ENCODE assay signal across 8 cellular contexts in genomic region chr1:24503003-24503751, GRCh38. TPM values are rescaled to one million over a fixed set of nuclear protein-coding genes. Genes with fewer than 3 reads are reported as not detected.
A peak's percentile ranks its signal among the peaks of the same experiment; 100 is the strongest.
DNase-seq lines count a peak whose midpoint lies in the region; ATAC-seq and TF ChIP-seq lines count a peak whose summit lies in the region.

No MANE protein-coding gene starts in this region.

- peak overlapping the region; percentile 66 for H2BK5ac ChIP-seq in mesenchymal stem cell (ENCODE audit: low read depth, low read length, poor library complexity, severe bottlenecking)

- H3K27me3 ChIP-seq in mesenchymal stem cell (ENCODE audit: control insufficient read depth in 1 of 2, insufficient read depth in 1 of 2, low read length in 2 of 2): peaks cover 14 to 20% of the 10 kb centered on the region in 2 experiments

- peaks cover 3% of the 10 kb centered on the region for H3K79me1 ChIP-seq in mesenchymal stem cell (replicated peaks; ENCODE audit: low read length, poor library complexity, severe bottlenecking)

- H4K8ac ChIP-seq in mesenchymal stem cell (ENCODE audit: low read length): peak overlapping the region; percentile 69

- no peak overlapping the region for H2BK15ac ChIP-seq in mesenchymal stem cell (ENCODE audit: low read depth, poor library complexity, severe bottlenecking)

- H3K27me3 Mint-ChIP-seq in chondrocyte (ENCODE audit: low read depth): peaks cover 8% of the 10 kb centered on the region

- peak; percentile 47 for DNase-seq in DMS 273 (lab: John Stamatoyannopoulos, UW; ENCODE audit: unreplicated experiment)
- DNase-seq in DMS 273 treated with DMSO at 0.1 percent for 48 hours (lab: John Stamatoyannopoulos, UW): no peak
- peak; percentile 55 for DNase-seq in NCI-H69 (lab: John Stamatoyannopoulos, UW)
- no peak for DNase-seq in chondrocyte (ENCODE audit: low spot score)
- DNase-seq in mesenchymal stem cell: peak; percentile 21
- no peak for DNase-seq in HUDEP-2 (lab: John Stamatoyannopoulos, UW; ENCODE audit: unreplicated experiment in 76 of 76)

- no peak overlapping the region for H2BK12ac ChIP-seq in mesenchymal stem cell (ENCODE audit: low read length in 2 of 2)

- peak overlapping the region in 1 of 2 experiments; percentile 63 for H3K4ac ChIP-seq in mesenchymal stem cell (ENCODE audit: low read depth in 1 of 2, low read length in 2 of 2)

- 6% methylated on average over 31 of the region's 61 CpGs for WGBS in mesenchymal stem cell
- WGBS in urinary bladder: 6% methylated on average over 61 of the region's 61 CpGs

- H3K9ac ChIP-seq in mesenchymal stem cell (ENCODE audit: low read length): peak overlapping the region; percentile 83

- peak overlapping the region; percentile 93 for H3K4me2 ChIP-seq in mesenchymal stem cell (ENCODE audit: low read length, poor library complexity, severe bottlenecking)

- H4K91ac ChIP-seq in mesenchymal stem cell (ENCODE audit: low read length): peak overlapping the region; percentile 72

- peaks cover 19% of the 10 kb centered on the region for H3K4me1 Mint-ChIP-seq in chondrocyte (ENCODE audit: low read depth)

- no peak for TF ChIP-seq CTCF in chondrocyte (IDR thresholded peaks at IDR 0.05)

- H2AFZ ChIP-seq in mesenchymal stem cell (ENCODE audit: low read depth, low read length): peak overlapping the region; percentile 73

- peak overlapping the region; percentile 77 for H3K4me3 Mint-ChIP-seq in chondrocyte (ENCODE audit: unreplicated experiment)

- peak overlapping the region; percentile 60 for H3K27ac Mint-ChIP-seq in chondrocyte (ENCODE audit: unreplicated experiment)

- peaks cover 14% of the 10 kb centered on the region for H3K4me1 ChIP-seq in mesenchymal stem cell (ENCODE audit: control insufficient read depth, insufficient read depth, low read depth, low read length)
- H3K4me1 ChIP-seq in urinary bladder (ENCODE audit: insufficient read depth): peaks cover 2% of the 10 kb centered on the region

- H3K9me3 Mint-ChIP-seq in chondrocyte (ENCODE audit: low read depth): no peaks in the 10 kb centered on the region

- H3K4me3 ChIP-seq in mesenchymal stem cell (ENCODE audit: insufficient read depth in 1 of 2, low read depth in 1 of 2, low read length in 2 of 2) (peak overlapping the region; percentile 78 to 85), urinary bladder (ENCODE audit: low read depth, low read length) (peak overlapping the region; percentile 82)

- peak overlapping the region; percentile 78 for H2BK120ac ChIP-seq in mesenchymal stem cell (ENCODE audit: low read depth, low read length)

- peak overlapping the region; percentile 59 to 90 for H3K18ac ChIP-seq in mesenchymal stem cell (ENCODE audit: low read depth in 1 of 2, low read length in 2 of 2)

- H3K36me3 Mint-ChIP-seq in chondrocyte (ENCODE audit: low read depth): no peaks in the 10 kb centered on the region

- H3K9me3 ChIP-seq in mesenchymal stem cell (ENCODE audit: control insufficient read depth, low read length): no peaks in the 10 kb centered on the region

- H3K27ac ChIP-seq in mesenchymal stem cell (ENCODE audit: low read length, poor library complexity, severe bottlenecking): no peak overlapping the region
- peak overlapping the region; percentile 68 for H3K27ac ChIP-seq in urinary bladder (ENCODE audit: low read depth)

- H3K14ac ChIP-seq in mesenchymal stem cell (ENCODE audit: low read length in 2 of 2): peak overlapping the region in 1 of 2 experiments; percentile 92

- H3K23ac ChIP-seq in mesenchymal stem cell (ENCODE audit: low read length in 2 of 2): peak overlapping the region in 1 of 2 experiments; percentile 68

- ATAC-seq in HG02981 (IDR thresholded peaks at IDR 0.05; ENCODE audit: unreplicated experiment): no peak

- no peak overlapping the region for H2AK5ac ChIP-seq in mesenchymal stem cell (ENCODE audit: low read length, severe bottlenecking)

- H3K36me3 ChIP-seq in mesenchymal stem cell (ENCODE audit: control insufficient read depth in 1 of 2, insufficient read depth in 2 of 2, low read depth in 1 of 2, low read length in 2 of 2) (no peaks in the 10 kb centered on the region), urinary bladder (ENCODE audit: insufficient read depth) (no peaks in the 10 kb centered on the region)

RNA-seq across cellular contexts. Expression of gene RCAN3, which starts 0.5 kb away (rescaled TPM):
- total RNA-seq in chondrocyte (14.5 to 16.2 TPM (median 15.2 TPM) in 3 replicates), urinary bladder (8.6 TPM)
- polyA plus RNA-seq in mesenchymal stem cell (2013, experiment 1 of 2): 16.3 TPM
- polyA plus RNA-seq in mesenchymal stem cell (2013, experiment 2 of 2): 16.9 TPM
- polyA plus RNA-seq in urinary bladder: 2.6 TPM

RNA-seq across cellular contexts. Expression of gene NCMAP, which starts 52.7 kb away (rescaled TPM):
- total RNA-seq in chondrocyte (not detected in 3 replicates), urinary bladder (0.16 TPM)
- polyA plus RNA-seq in mesenchymal stem cell (2013, experiment 1 of 2): 0.03 TPM
- 0.01 TPM for polyA plus RNA-seq in mesenchymal stem cell (2013, experiment 2 of 2)
- polyA plus RNA-seq in urinary bladder: 0.20 TPM

Comparison
In these comparisons a context has a peak if more than half of its experiments do, and no peak if none do; other contexts are left out.
1. DNase-seq: peak in DMS 273 (single experiment), NCI-H69 (single experiment) and mesenchymal stem cell (single experiment); none in DMS 273 treated with DMSO at 0.1 percent for 48 hours (single experiment), chondrocyte (single experiment) and HUDEP-2 (0 of 76).